Comparison of ENCODE assay signal across 1 cellular context in the genomic region with DNA sequence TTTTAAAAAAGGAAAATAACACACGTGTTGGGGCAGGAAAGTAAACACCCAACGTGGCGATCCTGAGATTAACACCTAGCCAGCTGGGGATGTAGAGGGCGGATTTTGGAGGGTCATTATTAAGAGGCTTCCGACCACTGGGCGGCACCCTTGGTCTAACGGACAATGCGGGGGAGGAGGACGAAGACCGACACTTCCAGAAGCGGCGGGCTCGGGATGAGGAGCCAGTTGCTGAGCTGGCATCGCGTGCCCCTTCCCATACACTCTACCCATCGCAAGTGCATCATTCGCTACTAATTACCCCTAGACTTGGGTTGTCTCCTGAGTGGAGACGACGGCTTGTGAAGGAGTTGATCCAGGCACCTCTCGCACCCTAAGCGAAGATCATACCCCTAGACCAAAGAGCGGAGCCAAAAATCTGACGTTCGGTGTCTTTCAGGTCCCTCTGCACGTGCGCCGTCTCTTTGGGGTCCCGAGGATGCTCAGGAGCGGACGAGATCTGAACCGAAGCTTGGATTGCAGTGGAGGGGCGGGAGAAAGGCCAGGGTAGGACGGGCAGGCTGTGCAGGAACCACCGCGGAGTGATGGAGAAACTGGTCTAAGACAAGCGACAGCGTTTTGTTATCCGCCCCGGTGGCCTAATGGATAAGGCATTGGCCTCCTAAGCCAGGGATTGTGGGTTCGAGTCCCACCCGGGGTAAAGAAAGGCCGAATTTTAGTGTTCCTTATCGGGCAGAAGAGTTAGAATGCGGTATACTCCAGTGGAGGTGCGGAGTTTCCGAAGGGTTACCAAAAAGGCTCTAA.
TF ChIP-seq lines count a peak whose summit lies in the region.

No MANE protein-coding gene starts in this region.

TF ChIP-seq in K562, 482 proteins besides CTCF, POLR2A, EP300 and RAD21 (continued from another document and continues in another):
- TF ChIP-seq, protein P1, sequence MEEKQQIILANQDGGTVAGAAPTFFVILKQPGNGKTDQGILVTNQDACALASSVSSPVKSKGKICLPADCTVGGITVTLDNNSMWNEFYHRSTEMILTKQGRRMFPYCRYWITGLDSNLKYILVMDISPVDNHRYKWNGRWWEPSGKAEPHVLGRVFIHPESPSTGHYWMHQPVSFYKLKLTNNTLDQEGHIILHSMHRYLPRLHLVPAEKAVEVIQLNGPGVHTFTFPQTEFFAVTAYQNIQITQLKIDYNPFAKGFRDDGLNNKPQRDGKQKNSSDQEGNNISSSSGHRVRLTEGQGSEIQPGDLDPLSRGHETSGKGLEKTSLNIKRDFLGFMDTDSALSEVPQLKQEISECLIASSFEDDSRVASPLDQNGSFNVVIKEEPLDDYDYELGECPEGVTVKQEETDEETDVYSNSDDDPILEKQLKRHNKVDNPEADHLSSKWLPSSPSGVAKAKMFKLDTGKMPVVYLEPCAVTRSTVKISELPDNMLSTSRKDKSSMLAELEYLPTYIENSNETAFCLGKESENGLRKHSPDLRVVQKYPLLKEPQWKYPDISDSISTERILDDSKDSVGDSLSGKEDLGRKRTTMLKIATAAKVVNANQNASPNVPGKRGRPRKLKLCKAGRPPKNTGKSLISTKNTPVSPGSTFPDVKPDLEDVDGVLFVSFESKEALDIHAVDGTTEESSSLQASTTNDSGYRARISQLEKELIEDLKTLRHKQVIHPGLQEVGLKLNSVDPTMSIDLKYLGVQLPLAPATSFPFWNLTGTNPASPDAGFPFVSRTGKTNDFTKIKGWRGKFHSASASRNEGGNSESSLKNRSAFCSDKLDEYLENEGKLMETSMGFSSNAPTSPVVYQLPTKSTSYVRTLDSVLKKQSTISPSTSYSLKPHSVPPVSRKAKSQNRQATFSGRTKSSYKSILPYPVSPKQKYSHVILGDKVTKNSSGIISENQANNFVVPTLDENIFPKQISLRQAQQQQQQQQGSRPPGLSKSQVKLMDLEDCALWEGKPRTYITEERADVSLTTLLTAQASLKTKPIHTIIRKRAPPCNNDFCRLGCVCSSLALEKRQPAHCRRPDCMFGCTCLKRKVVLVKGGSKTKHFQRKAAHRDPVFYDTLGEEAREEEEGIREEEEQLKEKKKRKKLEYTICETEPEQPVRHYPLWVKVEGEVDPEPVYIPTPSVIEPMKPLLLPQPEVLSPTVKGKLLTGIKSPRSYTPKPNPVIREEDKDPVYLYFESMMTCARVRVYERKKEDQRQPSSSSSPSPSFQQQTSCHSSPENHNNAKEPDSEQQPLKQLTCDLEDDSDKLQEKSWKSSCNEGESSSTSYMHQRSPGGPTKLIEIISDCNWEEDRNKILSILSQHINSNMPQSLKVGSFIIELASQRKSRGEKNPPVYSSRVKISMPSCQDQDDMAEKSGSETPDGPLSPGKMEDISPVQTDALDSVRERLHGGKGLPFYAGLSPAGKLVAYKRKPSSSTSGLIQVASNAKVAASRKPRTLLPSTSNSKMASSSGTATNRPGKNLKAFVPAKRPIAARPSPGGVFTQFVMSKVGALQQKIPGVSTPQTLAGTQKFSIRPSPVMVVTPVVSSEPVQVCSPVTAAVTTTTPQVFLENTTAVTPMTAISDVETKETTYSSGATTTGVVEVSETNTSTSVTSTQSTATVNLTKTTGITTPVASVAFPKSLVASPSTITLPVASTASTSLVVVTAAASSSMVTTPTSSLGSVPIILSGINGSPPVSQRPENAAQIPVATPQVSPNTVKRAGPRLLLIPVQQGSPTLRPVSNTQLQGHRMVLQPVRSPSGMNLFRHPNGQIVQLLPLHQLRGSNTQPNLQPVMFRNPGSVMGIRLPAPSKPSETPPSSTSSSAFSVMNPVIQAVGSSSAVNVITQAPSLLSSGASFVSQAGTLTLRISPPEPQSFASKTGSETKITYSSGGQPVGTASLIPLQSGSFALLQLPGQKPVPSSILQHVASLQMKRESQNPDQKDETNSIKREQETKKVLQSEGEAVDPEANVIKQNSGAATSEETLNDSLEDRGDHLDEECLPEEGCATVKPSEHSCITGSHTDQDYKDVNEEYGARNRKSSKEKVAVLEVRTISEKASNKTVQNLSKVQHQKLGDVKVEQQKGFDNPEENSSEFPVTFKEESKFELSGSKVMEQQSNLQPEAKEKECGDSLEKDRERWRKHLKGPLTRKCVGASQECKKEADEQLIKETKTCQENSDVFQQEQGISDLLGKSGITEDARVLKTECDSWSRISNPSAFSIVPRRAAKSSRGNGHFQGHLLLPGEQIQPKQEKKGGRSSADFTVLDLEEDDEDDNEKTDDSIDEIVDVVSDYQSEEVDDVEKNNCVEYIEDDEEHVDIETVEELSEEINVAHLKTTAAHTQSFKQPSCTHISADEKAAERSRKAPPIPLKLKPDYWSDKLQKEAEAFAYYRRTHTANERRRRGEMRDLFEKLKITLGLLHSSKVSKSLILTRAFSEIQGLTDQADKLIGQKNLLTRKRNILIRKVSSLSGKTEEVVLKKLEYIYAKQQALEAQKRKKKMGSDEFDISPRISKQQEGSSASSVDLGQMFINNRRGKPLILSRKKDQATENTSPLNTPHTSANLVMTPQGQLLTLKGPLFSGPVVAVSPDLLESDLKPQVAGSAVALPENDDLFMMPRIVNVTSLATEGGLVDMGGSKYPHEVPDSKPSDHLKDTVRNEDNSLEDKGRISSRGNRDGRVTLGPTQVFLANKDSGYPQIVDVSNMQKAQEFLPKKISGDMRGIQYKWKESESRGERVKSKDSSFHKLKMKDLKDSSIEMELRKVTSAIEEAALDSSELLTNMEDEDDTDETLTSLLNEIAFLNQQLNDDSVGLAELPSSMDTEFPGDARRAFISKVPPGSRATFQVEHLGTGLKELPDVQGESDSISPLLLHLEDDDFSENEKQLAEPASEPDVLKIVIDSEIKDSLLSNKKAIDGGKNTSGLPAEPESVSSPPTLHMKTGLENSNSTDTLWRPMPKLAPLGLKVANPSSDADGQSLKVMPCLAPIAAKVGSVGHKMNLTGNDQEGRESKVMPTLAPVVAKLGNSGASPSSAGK (IDR thresholded peaks at IDR 0.05) = peak; percentile 94
- TF ChIP-seq TFAM (CRISPR knock-in tag; conservative IDR thresholded peaks at IDR 0.05) (no peak), ZNF146 (CRISPR knock-in tag; IDR thresholded peaks at IDR 0.05; ENCODE audit: unreplicated experiment) (no peak), TEAD4 (IDR thresholded peaks at IDR 0.05; ENCODE audit: low read length) (peak; percentile 83), TEAD4 (CRISPR knock-in tag; IDR thresholded peaks at IDR 0.05; ENCODE audit: borderline replicate concordance) (no peak), PPARD (CRISPR knock-in tag; IDR thresholded peaks at IDR 0.05) (no peak), ZC3H4 (CRISPR knock-in tag; IDR thresholded peaks at IDR 0.05; ENCODE audit: borderline replicate concordance) (no peak), ZNF311 (CRISPR knock-in tag; IDR thresholded peaks at IDR 0.05) (no peak), KLF1 (tag; IDR thresholded peaks at IDR 0.05) (no peak), ZC3H8 (IDR thresholded peaks at IDR 0.05) (no peak), GATAD2A (IDR thresholded peaks at IDR 0.05) (peak; percentile 58; the same call in 1 of the 2 replicates), ZNF699 (CRISPR knock-in tag; IDR thresholded peaks at IDR 0.05; ENCODE audit: insufficient replicate concordance) (no peak), CHCHD3 (CRISPR knock-in tag; IDR thresholded peaks at IDR 0.05) (no peak), TAF7 (tag; IDR thresholded peaks at IDR 0.05) (no peak), NRF1 (conservative IDR thresholded peaks at IDR 0.05 in 1 of 2, IDR thresholded peaks at IDR 0.05 in 1 of 2) (peak; percentile 73 to 77), SETDB1 (IDR thresholded peaks at IDR 0.05; ENCODE audit: low read length) (no peak), ZNF561 (CRISPR knock-in tag; conservative IDR thresholded peaks at IDR 0.05) (no peak), ZNF668 (CRISPR knock-in tag; IDR thresholded peaks at IDR 0.05) (no peak), RBM17 (IDR thresholded peaks at IDR 0.05; ENCODE audit: borderline replicate concordance, low read depth, low read length) (no peak), KAT2B (IDR thresholded peaks at IDR 0.05; ENCODE audit: low read depth, low read length) (no peak), DACH1 (IDR thresholded peaks at IDR 0.05; ENCODE audit: partially characterized antibody) (peak; percentile 92), PML (IDR thresholded peaks at IDR 0.05; ENCODE audit: low read length) (0 out of 2 replicates have a peak, but pooled peaks have one; percentile 4)
- TF ChIP-seq, protein P2, sequence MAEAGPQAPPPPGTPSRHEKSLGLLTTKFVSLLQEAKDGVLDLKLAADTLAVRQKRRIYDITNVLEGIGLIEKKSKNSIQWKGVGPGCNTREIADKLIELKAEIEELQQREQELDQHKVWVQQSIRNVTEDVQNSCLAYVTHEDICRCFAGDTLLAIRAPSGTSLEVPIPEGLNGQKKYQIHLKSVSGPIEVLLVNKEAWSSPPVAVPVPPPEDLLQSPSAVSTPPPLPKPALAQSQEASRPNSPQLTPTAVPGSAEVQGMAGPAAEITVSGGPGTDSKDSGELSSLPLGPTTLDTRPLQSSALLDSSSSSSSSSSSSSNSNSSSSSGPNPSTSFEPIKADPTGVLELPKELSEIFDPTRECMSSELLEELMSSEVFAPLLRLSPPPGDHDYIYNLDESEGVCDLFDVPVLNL (CRISPR knock-in tag; IDR thresholded peaks at IDR 0.05; ENCODE audit: low read depth) = no peak
- TF ChIP-seq, protein P3, sequence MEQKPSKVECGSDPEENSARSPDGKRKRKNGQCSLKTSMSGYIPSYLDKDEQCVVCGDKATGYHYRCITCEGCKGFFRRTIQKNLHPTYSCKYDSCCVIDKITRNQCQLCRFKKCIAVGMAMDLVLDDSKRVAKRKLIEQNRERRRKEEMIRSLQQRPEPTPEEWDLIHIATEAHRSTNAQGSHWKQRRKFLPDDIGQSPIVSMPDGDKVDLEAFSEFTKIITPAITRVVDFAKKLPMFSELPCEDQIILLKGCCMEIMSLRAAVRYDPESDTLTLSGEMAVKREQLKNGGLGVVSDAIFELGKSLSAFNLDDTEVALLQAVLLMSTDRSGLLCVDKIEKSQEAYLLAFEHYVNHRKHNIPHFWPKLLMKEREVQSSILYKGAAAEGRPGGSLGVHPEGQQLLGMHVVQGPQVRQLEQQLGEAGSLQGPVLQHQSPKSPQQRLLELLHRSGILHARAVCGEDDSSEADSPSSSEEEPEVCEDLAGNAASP (IDR thresholded peaks at IDR 0.05) = no peak
- TF ChIP-seq, protein P4, sequence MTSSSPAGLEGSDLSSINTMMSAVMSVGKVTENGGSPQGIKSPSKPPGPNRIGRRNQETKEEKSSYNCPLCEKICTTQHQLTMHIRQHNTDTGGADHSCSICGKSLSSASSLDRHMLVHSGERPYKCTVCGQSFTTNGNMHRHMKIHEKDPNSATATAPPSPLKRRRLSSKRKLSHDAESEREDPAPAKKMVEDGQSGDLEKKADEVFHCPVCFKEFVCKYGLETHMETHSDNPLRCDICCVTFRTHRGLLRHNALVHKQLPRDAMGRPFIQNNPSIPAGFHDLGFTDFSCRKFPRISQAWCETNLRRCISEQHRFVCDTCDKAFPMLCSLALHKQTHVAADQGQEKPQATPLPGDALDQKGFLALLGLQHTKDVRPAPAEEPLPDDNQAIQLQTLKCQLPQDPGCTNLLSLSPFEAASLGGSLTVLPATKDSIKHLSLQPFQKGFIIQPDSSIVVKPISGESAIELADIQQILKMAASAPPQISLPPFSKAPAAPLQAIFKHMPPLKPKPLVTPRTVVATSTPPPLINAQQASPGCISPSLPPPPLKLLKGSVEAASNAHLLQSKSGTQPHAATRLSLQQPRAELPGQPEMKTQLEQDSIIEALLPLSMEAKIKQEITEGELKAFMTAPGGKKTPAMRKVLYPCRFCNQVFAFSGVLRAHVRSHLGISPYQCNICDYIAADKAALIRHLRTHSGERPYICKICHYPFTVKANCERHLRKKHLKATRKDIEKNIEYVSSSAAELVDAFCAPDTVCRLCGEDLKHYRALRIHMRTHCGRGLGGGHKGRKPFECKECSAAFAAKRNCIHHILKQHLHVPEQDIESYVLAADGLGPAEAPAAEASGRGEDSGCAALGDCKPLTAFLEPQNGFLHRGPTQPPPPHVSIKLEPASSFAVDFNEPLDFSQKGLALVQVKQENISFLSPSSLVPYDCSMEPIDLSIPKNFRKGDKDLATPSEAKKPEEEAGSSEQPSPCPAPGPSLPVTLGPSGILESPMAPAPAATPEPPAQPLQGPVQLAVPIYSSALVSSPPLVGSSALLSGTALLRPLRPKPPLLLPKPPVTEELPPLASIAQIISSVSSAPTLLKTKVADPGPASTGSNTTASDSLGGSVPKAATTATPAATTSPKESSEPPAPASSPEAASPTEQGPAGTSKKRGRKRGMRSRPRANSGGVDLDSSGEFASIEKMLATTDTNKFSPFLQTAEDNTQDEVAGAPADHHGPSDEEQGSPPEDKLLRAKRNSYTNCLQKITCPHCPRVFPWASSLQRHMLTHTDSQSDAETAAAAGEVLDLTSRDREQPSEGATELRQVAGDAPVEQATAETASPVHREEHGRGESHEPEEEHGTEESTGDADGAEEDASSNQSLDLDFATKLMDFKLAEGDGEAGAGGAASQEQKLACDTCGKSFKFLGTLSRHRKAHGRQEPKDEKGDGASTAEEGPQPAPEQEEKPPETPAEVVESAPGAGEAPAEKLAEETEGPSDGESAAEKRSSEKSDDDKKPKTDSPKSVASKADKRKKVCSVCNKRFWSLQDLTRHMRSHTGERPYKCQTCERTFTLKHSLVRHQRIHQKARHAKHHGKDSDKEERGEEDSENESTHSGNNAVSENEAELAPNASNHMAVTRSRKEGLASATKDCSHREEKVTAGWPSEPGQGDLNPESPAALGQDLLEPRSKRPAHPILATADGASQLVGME (CRISPR knock-in tag; IDR thresholded peaks at IDR 0.05) = 0 out of 2 replicates have a peak, but pooled peaks have one; percentile 8
- TF ChIP-seq, protein P5, sequence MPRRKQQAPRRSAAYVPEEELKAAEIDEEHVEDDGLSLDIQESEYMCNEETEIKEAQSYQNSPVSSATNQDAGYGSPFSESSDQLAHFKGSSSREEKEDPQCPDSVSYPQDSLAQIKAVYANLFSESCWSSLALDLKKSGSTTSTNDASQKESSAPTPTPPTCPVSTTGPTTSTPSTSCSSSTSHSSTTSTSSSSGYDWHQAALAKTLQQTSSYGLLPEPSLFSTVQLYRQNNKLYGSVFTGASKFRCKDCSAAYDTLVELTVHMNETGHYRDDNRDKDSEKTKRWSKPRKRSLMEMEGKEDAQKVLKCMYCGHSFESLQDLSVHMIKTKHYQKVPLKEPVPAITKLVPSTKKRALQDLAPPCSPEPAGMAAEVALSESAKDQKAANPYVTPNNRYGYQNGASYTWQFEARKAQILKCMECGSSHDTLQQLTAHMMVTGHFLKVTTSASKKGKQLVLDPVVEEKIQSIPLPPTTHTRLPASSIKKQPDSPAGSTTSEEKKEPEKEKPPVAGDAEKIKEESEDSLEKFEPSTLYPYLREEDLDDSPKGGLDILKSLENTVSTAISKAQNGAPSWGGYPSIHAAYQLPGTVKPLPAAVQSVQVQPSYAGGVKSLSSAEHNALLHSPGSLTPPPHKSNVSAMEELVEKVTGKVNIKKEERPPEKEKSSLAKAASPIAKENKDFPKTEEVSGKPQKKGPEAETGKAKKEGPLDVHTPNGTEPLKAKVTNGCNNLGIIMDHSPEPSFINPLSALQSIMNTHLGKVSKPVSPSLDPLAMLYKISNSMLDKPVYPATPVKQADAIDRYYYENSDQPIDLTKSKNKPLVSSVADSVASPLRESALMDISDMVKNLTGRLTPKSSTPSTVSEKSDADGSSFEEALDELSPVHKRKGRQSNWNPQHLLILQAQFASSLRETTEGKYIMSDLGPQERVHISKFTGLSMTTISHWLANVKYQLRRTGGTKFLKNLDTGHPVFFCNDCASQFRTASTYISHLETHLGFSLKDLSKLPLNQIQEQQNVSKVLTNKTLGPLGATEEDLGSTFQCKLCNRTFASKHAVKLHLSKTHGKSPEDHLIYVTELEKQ (CRISPR knock-in tag; IDR thresholded peaks at IDR 0.05) = no peak
- TF ChIP-seq, protein P6, sequence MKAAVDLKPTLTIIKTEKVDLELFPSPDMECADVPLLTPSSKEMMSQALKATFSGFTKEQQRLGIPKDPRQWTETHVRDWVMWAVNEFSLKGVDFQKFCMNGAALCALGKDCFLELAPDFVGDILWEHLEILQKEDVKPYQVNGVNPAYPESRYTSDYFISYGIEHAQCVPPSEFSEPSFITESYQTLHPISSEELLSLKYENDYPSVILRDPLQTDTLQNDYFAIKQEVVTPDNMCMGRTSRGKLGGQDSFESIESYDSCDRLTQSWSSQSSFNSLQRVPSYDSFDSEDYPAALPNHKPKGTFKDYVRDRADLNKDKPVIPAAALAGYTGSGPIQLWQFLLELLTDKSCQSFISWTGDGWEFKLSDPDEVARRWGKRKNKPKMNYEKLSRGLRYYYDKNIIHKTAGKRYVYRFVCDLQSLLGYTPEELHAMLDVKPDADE (conservative IDR thresholded peaks at IDR 0.05; ENCODE audit: control insufficient read depth, low read depth, low read length) = peak; percentile 86; the same call in 1 of the 2 replicates
